ENCODE assay signal across 18 cellular contexts in the genomic region with DNA sequence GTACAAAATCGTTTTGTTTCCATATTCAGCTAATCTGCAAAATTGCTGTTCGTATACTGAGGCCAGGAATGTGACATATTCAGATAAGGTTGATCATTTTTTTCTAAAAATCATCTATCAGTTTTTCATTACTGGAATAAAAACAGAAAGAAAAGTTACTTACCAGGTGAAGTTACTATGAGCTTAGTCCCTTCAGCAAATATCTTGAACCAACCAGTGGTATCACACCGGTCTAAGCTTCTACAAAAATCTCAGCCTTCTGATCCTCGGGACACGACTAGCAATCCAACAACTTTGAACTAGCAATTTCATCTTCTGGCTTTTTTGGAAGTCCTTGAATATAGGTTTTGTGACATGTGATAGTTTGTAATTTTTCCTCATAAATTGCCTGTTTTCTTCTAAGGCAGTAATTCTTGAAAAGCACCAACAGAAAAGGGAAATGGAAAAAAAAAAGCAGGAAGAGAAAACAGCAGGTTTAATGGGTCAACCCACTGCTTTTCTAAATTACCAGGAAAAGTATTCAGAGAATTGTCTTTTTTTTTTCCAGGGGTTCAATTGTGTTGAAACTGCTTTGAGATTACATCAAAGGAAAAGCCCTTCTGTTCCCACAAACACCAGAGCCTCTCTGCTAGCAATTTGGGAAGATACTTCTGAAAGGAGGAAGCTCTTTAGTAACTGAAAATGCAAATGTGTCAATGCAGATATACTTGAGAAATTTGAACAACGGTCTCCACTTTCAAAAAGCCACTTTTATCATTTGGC.
DNase-seq lines count a peak whose midpoint lies in the region; ATAC-seq and TF ChIP-seq lines count a peak whose summit lies in the region.
"Had no signal": no experiment of that assay in that cellular context is flagged by ENCODE, and none has a peak within 500 bp of the region (broad histone marks: within the 10 kb centered on the region; RNA-seq: fewer than 3 reads in every experiment).

No MANE protein-coding gene starts in this region.

- POLR2A ChIA-PET in CD8-positive, alpha-beta memory T cell (lab: Charles Lee): no interaction called here

- H3K4me3 Mint-ChIP-seq in CD8-positive, alpha-beta memory T cell: peak overlapping the region; percentile 73 to 88 (median 84)
- H3K4me3 Mint-ChIP-seq: nephron, T-helper 17 cell had no signal

- no peaks in the 10 kb centered on the region for H3K27me3 ChIP-seq in BLaER1 treated with 17β-estradiol and CSF1 and Interleukin-3, amounts not matched to agents 10 nM and 100 nM
- H3K27me3 ChIP-seq in CD8-positive, alpha-beta memory T cell (ENCODE audit: insufficient read depth, low read length, poor library complexity, severe bottlenecking): no peaks in the 10 kb centered on the region
- H3K27me3 ChIP-seq in adipocyte (replicated peaks; ENCODE audit: control insufficient read depth, insufficient read depth, low read length) (no peaks in the 10 kb centered on the region), Peyer's patch (no peaks in the 10 kb centered on the region)
- H3K27me3 ChIP-seq: adrenal gland had no signal

- peak overlapping the region in 6 of 11 experiments; percentile 2 to 67 (median 50); a peak in 7 of 22 replicates for H3K27ac ChIP-seq in BLaER1 treated with 17β-estradiol and CSF1 and Interleukin-3, amounts not matched to agents 10 nM and 100 nM
- no peak overlapping the region for H3K27ac ChIP-seq in CD8-positive, alpha-beta memory T cell (ENCODE audit: low read depth, low read length)
- no peak overlapping the region for H3K27ac ChIP-seq in Peyer's patch
- H3K27ac ChIP-seq: adrenal gland, C4-2B had no signal

- no peaks in the 10 kb centered on the region for H3K27me3 Mint-ChIP-seq in CD8-positive, alpha-beta memory T cell
- H3K27me3 Mint-ChIP-seq: T-helper 17 cell had no signal

- CTCF ChIA-PET in CD8-positive, alpha-beta memory T cell (lab: Charles Lee): interaction anchor here (1.5 kb wide), 1 partner anchor 59 kb away, joined by 5 read pairs; no protein-coding TSS in a partner anchor

- H3K36me3 ChIP-seq in BLaER1 treated with 17β-estradiol and CSF1 and Interleukin-3, amounts not matched to agents 10 nM and 100 nM: no peaks in the 10 kb centered on the region
- no peaks in the 10 kb centered on the region for H3K36me3 ChIP-seq in CD8-positive, alpha-beta memory T cell (ENCODE audit: insufficient read depth, low read length)
- no peaks in the 10 kb centered on the region for H3K36me3 ChIP-seq in adipocyte (ENCODE audit: control insufficient read depth, insufficient read depth, low read length, severe bottlenecking)
- H3K36me3 ChIP-seq in Peyer's patch: no peaks in the 10 kb centered on the region
- H3K36me3 ChIP-seq: adrenal gland had no signal

- no peak for DNase-seq in CD8-positive, alpha-beta memory T cell
- DNase-seq in OCI-M1 (lab: John Stamatoyannopoulos, UW) (peak; percentile 83), adipocyte (ENCODE audit: low read depth) (peak; percentile 1), Peyer's patch (no peak), EL (no peak)
- no peak for DNase-seq in NK-92 treated with Interleukin-12 subunit alpha and Interleukin-12 subunit beta, amount 100 ng/mL, for 24 hours (lab: John Stamatoyannopoulos, UW)
- DNase-seq: adrenal gland; central memory CD4-positive, alpha-beta T cell; stimulated activated CD4-positive, alpha-beta T cell treated with anti-CD3 and anti-CD28 coated beads, Interleukin-4, amount 100 ng/mL, for 24 hours; T-helper 17 cell had no signal

- peak overlapping the region in 1 of 10 experiments; percentile 43; a peak in 3 of 20 replicates for H3K4me3 ChIP-seq in BLaER1 treated with 17β-estradiol and CSF1 and Interleukin-3, amounts not matched to agents 10 nM and 100 nM
- H3K4me3 ChIP-seq in CD8-positive, alpha-beta memory T cell (ENCODE audit: low read length): no peak overlapping the region
- H3K4me3 ChIP-seq in adipocyte (ENCODE audit: low read length) (no peak overlapping the region), Peyer's patch (no peak overlapping the region)
- H3K4me3 ChIP-seq: adrenal gland, lung had no signal

- H3K9ac ChIP-seq in BLaER1 treated with 17β-estradiol and CSF1 and Interleukin-3, amounts not matched to agents 10 nM and 100 nM: peak overlapping the region in 2 of 11 experiments; percentile 19 to 25; a peak in 2 of 22 replicates
- H3K9ac ChIP-seq in adipocyte (ENCODE audit: low read length): no peak overlapping the region

- TF ChIP-seq CTCF in Peyer's patch (IDR thresholded peaks at IDR 0.05): no peak

- peak overlapping the region in 10 of 11 experiments; percentile 19 to 90 (median 59); a peak in 16 of 22 replicates for H3K4me2 ChIP-seq in BLaER1 treated with 17β-estradiol and CSF1 and Interleukin-3, amounts not matched to agents 10 nM and 100 nM

- peak overlapping the region in 2 of 8 donors; percentile 70 to 83 for H3K27ac Mint-ChIP-seq in CD8-positive, alpha-beta memory T cell
- H3K27ac Mint-ChIP-seq: nephron, T-helper 17 cell had no signal

- no peak for ATAC-seq in GM21515 (IDR thresholded peaks at IDR 0.05; ENCODE audit: unreplicated experiment)
- ATAC-seq: HepG2, Panc1, sciatic nerve, T-helper 17 cell had no signal

- no peaks in the 10 kb centered on the region for H3K9me3 ChIP-seq in BLaER1 treated with 17β-estradiol and CSF1 and Interleukin-3, amounts not matched to agents 10 nM and 100 nM (replicated peaks in 1 of 11)
- H3K9me3 ChIP-seq in CD8-positive, alpha-beta memory T cell (ENCODE audit: low read length): no peaks in the 10 kb centered on the region
- no peaks in the 10 kb centered on the region for H3K9me3 ChIP-seq in adipocyte (ENCODE audit: control insufficient read depth, low read length)
- no peaks in the 10 kb centered on the region for H3K9me3 ChIP-seq in Peyer's patch
- H3K9me3 ChIP-seq: adrenal gland had no signal

- peaks cover 0 to 2% (median 0%) of the 10 kb centered on the region in 3 donors for H3K4me1 Mint-ChIP-seq in CD8-positive, alpha-beta memory T cell
- H3K4me1 Mint-ChIP-seq: T-helper 17 cell had no signal

- H3K36me3 Mint-ChIP-seq in CD8-positive, alpha-beta memory T cell: peaks cover 0 to 1% (median 0%) of the 10 kb centered on the region in 3 donors

- no peaks in the 10 kb centered on the region for H4K20me1 ChIP-seq in BLaER1 treated with 17β-estradiol and CSF1 and Interleukin-3, amounts not matched to agents 10 nM and 100 nM

- no peaks in the 10 kb centered on the region for H3K9me3 Mint-ChIP-seq in CD8-positive, alpha-beta memory T cell
- H3K9me3 Mint-ChIP-seq: nephron had no signal

- TF ChIP-seq POLR2A in Peyer's patch (IDR thresholded peaks at IDR 0.05): no peak

- peaks cover 7 to 28% (median 12%) of the 10 kb centered on the region in 10 experiments; a peak in 17 of 20 replicates for H3K4me1 ChIP-seq in BLaER1 treated with 17β-estradiol and CSF1 and Interleukin-3, amounts not matched to agents 10 nM and 100 nM
- H3K4me1 ChIP-seq in CD8-positive, alpha-beta memory T cell (ENCODE audit: insufficient read depth, low read length): no peaks in the 10 kb centered on the region
- no peaks in the 10 kb centered on the region for H3K4me1 ChIP-seq in adipocyte (ENCODE audit: control insufficient read depth, insufficient read depth, low read length)
- no peaks in the 10 kb centered on the region for H3K4me1 ChIP-seq in Peyer's patch
- H3K4me1 ChIP-seq: adrenal gland had no signal

Comparison
In these comparisons a context has a peak if more than half of its experiments do, and no peak if none do; other contexts are left out.
1. H3K27ac ChIP-seq: peak in BLaER1 treated with 17β-estradiol and CSF1 and Interleukin-3, amounts not matched to agents 10 nM and 100 nM (6 of 11); none in CD8-positive, alpha-beta memory T cell (single experiment) and Peyer's patch (0 of 4).
2. DNase-seq: peak in OCI-M1 (single experiment) and adipocyte (single experiment); none in CD8-positive, alpha-beta memory T cell (0 of 5), Peyer's patch (0 of 3), EL (single experiment) and NK-92 treated with Interleukin-12 subunit alpha and Interleukin-12 subunit beta, amount 100 ng/mL, for 24 hours (single experiment).